In genomic region chr7:102763295-102763694, GRCh38 we compare ENCODE assay signal across 8 cellular contexts. TPM values are rescaled to one million over a fixed set of nuclear protein-coding genes. Genes with fewer than 3 reads are reported as not detected.
A peak's percentile ranks its signal among the peaks of the same experiment; 100 is the strongest.
DNase-seq lines count a peak whose midpoint lies in the region; ATAC-seq, FAIRE-seq and TF ChIP-seq lines count a peak whose summit lies in the region.
"Not testable (repeated sequence)": the region's sequence is repeated elsewhere in the genome, so short reads cannot be mapped to it uniquely, and the experiment has no call there.

No MANE protein-coding gene starts in this region.

- 7 to 10% methylated on average over 2 to 3 of the region's 5 CpGs for WGBS in gastroesophageal sphincter (ENCODE audit: low coverage in 1 of 2), 2 donors
- 28 to 29% methylated on average over 4 to 5 of the region's 5 CpGs for WGBS in pancreas, 2 donors

- ATAC-seq in gastroesophageal sphincter: not testable (repeated sequence)
- ATAC-seq in pancreas: peak in 1 of 4 donors; percentile 28

- TF ChIP-seq CTCF in AG04450 (IDR thresholded peaks at IDR 0.05; ENCODE audit: low read depth, low read length); astrocyte of the spinal cord (IDR thresholded peaks at IDR 0.05; ENCODE audit: low read depth, low read length); gastroesophageal sphincter (IDR thresholded peaks at IDR 0.05); keratinocyte (optimal IDR thresholded peaks at IDR 0.05 in 1 of 3, IDR thresholded peaks at IDR 0.05 in 1 of 3, conservative IDR thresholded peaks at IDR 0.05 in 1 of 3; ENCODE audit: extremely low read depth in 1 of 3, insufficient read depth in 2 of 3, low read length in 3 of 3); pancreas (IDR thresholded peaks at IDR 0.05): not testable (repeated sequence)

- FAIRE-seq in keratinocyte (lab: Jason Lieb, UNC) (peak; percentile 49), pancreas (lab: Jason Lieb, UNC) (peak; percentile 26)

- TF ChIP-seq POLR2A in gastroesophageal sphincter (IDR thresholded peaks at IDR 0.05): not testable (repeated sequence)

- H3K9ac ChIP-seq in keratinocyte (ENCODE audit: control insufficient read depth, extremely low read depth, insufficient read depth, low read length); stomach smooth muscle (ENCODE audit: low read length in 2 of 2): not testable (repeated sequence)

- not testable (repeated sequence) for TF ChIP-seq EP300 in gastroesophageal sphincter (IDR thresholded peaks at IDR 0.05)

- H2AFZ ChIP-seq in keratinocyte (ENCODE audit: control insufficient read depth, low read length): not testable (repeated sequence)

- in situ Hi-C loops in astrocyte of the spinal cord (cut with HindIII; ENCODE audit: low sequenced_read_pairs): not testable (repeated sequence)

- H3K4me3 ChIP-seq in AG04450 (ENCODE audit: low read depth, low read length); astrocyte of the spinal cord (ENCODE audit: low read depth, low read length); gastroesophageal sphincter; keratinocyte (ENCODE audit: control insufficient read depth in 2 of 3, extremely low read depth in 1 of 3, insufficient read depth in 2 of 3, low read depth in 1 of 3, low read length in 3 of 3); pancreas: not testable (repeated sequence)
- peak overlapping the region; percentile 22 to 31 for H3K4me3 ChIP-seq in stomach smooth muscle (ENCODE audit: low read length in 2 of 2)

- CTCF ChIA-PET in AG04450 (lab: Charles Lee): not testable (repeated sequence)

- peak overlapping the region; percentile 61 for H3K27ac ChIP-seq in AG04450 (ENCODE audit: low read depth, low read length)
- H3K27ac ChIP-seq in gastroesophageal sphincter: peak overlapping the region in 3 of 4 donors; percentile 57 to 68 (median 67)
- H3K27ac ChIP-seq in keratinocyte (ENCODE audit: control insufficient read depth, insufficient read depth, low read length); pancreas; stomach smooth muscle (ENCODE audit: low read length): not testable (repeated sequence)

- not testable (repeated sequence) for DNase-seq in AG04450 (ENCODE audit: low read depth, low spot score); keratinocyte (ENCODE audit: low read depth, low spot score); pancreas
- DNase-seq in LHCN-M2 (ENCODE audit: low read depth): peak; percentile 8
- peak; percentile 29 for DNase-seq in NCI-H2171 (lab: John Stamatoyannopoulos, UW)
- DNase-seq in astrocyte of the spinal cord (ENCODE audit: low read depth, low spot score): peak; percentile 8

- not testable (repeated sequence) for H3K4me2 ChIP-seq in keratinocyte (ENCODE audit: control insufficient read depth, extremely low read depth, insufficient read depth, low read depth, low read length)

- H4K20me1 ChIP-seq in keratinocyte (ENCODE audit: control insufficient read depth, extremely low read depth, insufficient read depth, low read length): not testable (repeated sequence)

- H3K9me1 ChIP-seq in keratinocyte (ENCODE audit: control insufficient read depth, extremely low read depth, insufficient read depth, low read length): not testable (repeated sequence)

- POLR2A ChIA-PET in AG04450 (lab: Yijun Ruan, JAX): not testable (repeated sequence)

- peaks cover 0 to 35% (median 0%) of the 10 kb centered on the region in 3 donors for H3K4me1 ChIP-seq in gastroesophageal sphincter
- not testable (repeated sequence) for H3K4me1 ChIP-seq in keratinocyte (ENCODE audit: control insufficient read depth, extremely low read depth, insufficient read depth, low read length); pancreas; stomach smooth muscle (ENCODE audit: control insufficient read depth, insufficient read depth, low read length)

- H3K36me3 ChIP-seq in gastroesophageal sphincter; keratinocyte (ENCODE audit: control insufficient read depth in 2 of 2, extremely low read depth in 1 of 2, insufficient read depth in 2 of 2, low read length in 2 of 2); pancreas; stomach smooth muscle (ENCODE audit: control insufficient read depth in 2 of 2, insufficient read depth in 2 of 2, low read length in 2 of 2): not testable (repeated sequence)

- H3K79me2 ChIP-seq in keratinocyte (ENCODE audit: control insufficient read depth, insufficient read depth, low read length): not testable (repeated sequence)

- H3K9me3 ChIP-seq in AG04450 (ENCODE audit: control insufficient read depth, insufficient read depth, low read length); gastroesophageal sphincter; keratinocyte (ENCODE audit: control insufficient read depth, low read depth, low read length); pancreas; stomach smooth muscle (ENCODE audit: control insufficient read depth in 2 of 2, low read length in 2 of 2): not testable (repeated sequence)

- not testable (repeated sequence) for H3K27me3 ChIP-seq in AG04450 (ENCODE audit: control insufficient read depth, insufficient read depth, low read length); gastroesophageal sphincter; keratinocyte (ENCODE audit: control insufficient read depth, extremely low read depth, insufficient read depth, low read length); pancreas; stomach smooth muscle (ENCODE audit: control insufficient read depth in 1 of 2, insufficient read depth in 2 of 2, low read length in 2 of 2)

- intact Hi-C loops in pancreas (cut with DNase I): not testable (repeated sequence)

- dilution Hi-C loops in keratinocyte (cut with MboI; ENCODE audit: extremely low pct_ligation_motif_present, low sequenced_read_pairs): not testable (repeated sequence)

RNA-seq across cellular contexts. Expression of gene FAM185A, which starts 14.5 kb away (rescaled TPM):
- polyA plus RNA-seq in AG04450 (2011; rRNA removed) (3.4 and 4.0 TPM in 2 replicates), keratinocyte (2.9 to 7.3 TPM (median 4.1 TPM) in 3 replicates), pancreas (1 to 10 TPM; 3.2 to 3.5 TPM)
- 4.8 and 7.6 TPM in 2 replicates for polyA minus RNA-seq in AG04450 (2011; rRNA and poly(A)+ RNA removed)
- total RNA-seq in LHCN-M2 (2014; rRNA removed) (10.8 and 13.6 TPM in 2 replicates), gastroesophageal sphincter (10 to 100 TPM in 3 of 4 donors, 1 to 10 TPM in 1; 8.9 to 36.3 (median 13.0) TPM), pancreas (1 to 10 TPM; 3.8 to 7.4 (median 5.0) TPM)
- 2.8 TPM for polyA plus RNA-seq in LHCN-M2 (2012)
- 5.8 TPM for polyA plus RNA-seq in keratinocyte (2011; ENCODE audit: low read depth)
- 2.7 and 5.6 TPM in 2 replicates for polyA plus RNA-seq in keratinocyte (2011; cell fraction: cytosol; rRNA removed)
- 5.8 and 7.5 TPM in 2 replicates for polyA plus RNA-seq in keratinocyte (2011; cell fraction: nucleus; rRNA removed)
- polyA plus RNA-seq in keratinocyte (2012; ENCODE audit: low replicate concordance): 2.6 and 3.2 TPM in 2 replicates
- polyA minus RNA-seq in keratinocyte: 0.43 to 11.0 TPM (median 4.1 TPM) in 3 replicates
- 4.4 TPM for polyA minus RNA-seq in keratinocyte (2011; cell fraction: cytosol; rRNA and poly(A)+ RNA removed)
- polyA minus RNA-seq in keratinocyte (2011; cell fraction: nucleus; rRNA and poly(A)+ RNA removed): 10.2 and 12.1 TPM in 2 replicates
